Comparison of ENCODE assay signal across 27 cellular contexts in genomic region chr4:159024266-159024665, GRCh38.
DNase-seq lines count a peak whose midpoint lies in the region; ATAC-seq, FAIRE-seq and TF ChIP-seq lines count a peak whose summit lies in the region.
"Had no signal": no experiment of that assay in that cellular context is flagged by ENCODE, and none has a peak within 500 bp of the region (broad histone marks: within the 10 kb centered on the region; RNA-seq: fewer than 3 reads in every experiment).

No MANE protein-coding gene starts in this region.

- peak in 2 of 3 experiments; percentile 11 to 38; a peak in 1 of 6 replicates for TF ChIP-seq CTCF in K562 (IDR thresholded peaks at IDR 0.05 in 2 of 3, conservative IDR thresholded peaks at IDR 0.05 in 1 of 3; ENCODE audit: insufficient read depth in 2 of 3, low read depth in 1 of 3, low read length in 3 of 3)

- H3K4me1 ChIP-seq in K562 (replicated peaks in 1 of 2; ENCODE audit: control insufficient read depth in 2 of 2, insufficient read depth in 2 of 2, low read length in 2 of 2) (no peaks in the 10 kb centered on the region; a peak in 1 of 5 replicates), mesendoderm (ENCODE audit: control insufficient read depth, low read depth, low read length) (peaks cover 11% of the 10 kb centered on the region)

- ATAC-seq in K562 (peak; percentile 64), SK-N-SH treated with all-trans-retinoic acid at 6 μM for 48 hours (no peak), GM21360 (IDR thresholded peaks at IDR 0.05; ENCODE audit: unreplicated experiment) (no peak)
- ATAC-seq: lower lobe of right lung, natural killer cell, T-helper 17 cell had no signal

- H3K4me2 ChIP-seq in K562 (ENCODE audit: insufficient read depth, low read length): no peak overlapping the region
- H3K4me2 ChIP-seq in mesendoderm (ENCODE audit: low read length): no peak overlapping the region
- H3K4me2 ChIP-seq: BLaER1 had no signal

- no peak overlapping the region for H3K18ac ChIP-seq in mesendoderm (ENCODE audit: low read length)

- no peak overlapping the region for H4K5ac ChIP-seq in mesendoderm (ENCODE audit: low read length)

- in situ Hi-C loops in K562 (cut with MboI): no loop called here

- H3K27me3 ChIP-seq in H7 (ENCODE audit: control insufficient read depth, insufficient read depth, low read length) (no peaks in the 10 kb centered on the region), K562 (ENCODE audit: control insufficient read depth in 2 of 2, insufficient read depth in 2 of 2, low read length in 2 of 2) (no peaks in the 10 kb centered on the region), mesendoderm (ENCODE audit: insufficient read depth, low read length, poor library complexity) (no peaks in the 10 kb centered on the region)
- H3K27me3 ChIP-seq: BLaER1 had no signal

- no peak overlapping the region for H2BK15ac ChIP-seq in mesendoderm (replicated peaks; ENCODE audit: low read depth)

- no peak for FAIRE-seq in K562 (lab: Jason Lieb, UNC)
- FAIRE-seq: endometrium, H54, kidney, small intestine had no signal

- no peaks in the 10 kb centered on the region for H3K9me3 ChIP-seq in K562 (replicated peaks; ENCODE audit: control insufficient read depth, insufficient read depth, low read depth, low read length)
- H3K9me3 ChIP-seq: BLaER1, lower lobe of right lung had no signal

- no peak overlapping the region for H2BK5ac ChIP-seq in mesendoderm (ENCODE audit: low read length)

- TF ChIP-seq EP300 in K562 (IDR thresholded peaks at IDR 0.05; ENCODE audit: low read length): no peak

- no peaks in the 10 kb centered on the region for H3K36me3 ChIP-seq in H7 (replicated peaks; ENCODE audit: control insufficient read depth, insufficient read depth, low read length)
- no peaks in the 10 kb centered on the region for H3K36me3 ChIP-seq in K562 (ENCODE audit: control insufficient read depth, insufficient read depth, low read length)
- H3K36me3 ChIP-seq in mesendoderm (ENCODE audit: control insufficient read depth, insufficient read depth, low read length): no peaks in the 10 kb centered on the region
- H3K36me3 ChIP-seq: BLaER1, lower lobe of right lung had no signal

- H3K79me1 ChIP-seq in mesendoderm (ENCODE audit: low read length): no peaks in the 10 kb centered on the region

- TF ChIP-seq RAD21 in K562 (CRISPR knock-in tag; conservative IDR thresholded peaks at IDR 0.05 in 1 of 2, IDR thresholded peaks at IDR 0.05 in 1 of 2): peak in 1 of 2 experiments; percentile 21; a peak in 1 of 4 replicates

- POLR2A ChIA-PET in K562 (lab: Yijun Ruan, JAX): interaction anchor here (1.5 kb wide), 1 partner anchor 10 kb away, joined by 4 read pairs; no protein-coding TSS in a partner anchor

- no TSS peak for BruUV-seq in K562 (replicated peaks; lab: Mats Ljungman, UMichigan)

- DNase-seq in H7: peak; percentile 33
- peak; percentile 56 for DNase-seq in NCI-H1417 treated with DMSO at 0.1 percent for 48 hours (lab: John Stamatoyannopoulos, UW)
- DNase-seq in K562 (ENCODE audit: extremely low read depth in 1 of 4, low spot score in 3 of 4): no peak
- DNase-seq in mesendoderm: peak; percentile 92
- DNase-seq in DMS114 treated with DMSO at 0.1 percent for 48 hours (lab: John Stamatoyannopoulos, UW; ENCODE audit: unreplicated experiment): no peak
- DNase-seq: activated CD4-positive, alpha-beta T cell treated with anti-CD3 and anti-CD28 coated beads for 4 hours; activated effector memory CD4-positive, alpha-beta T cell treated with Interleukin-2 at 50 U/mL for 16 hours; activated naive CD8-positive, alpha-beta T cell treated with anti-CD3 and anti-CD28 coated beads for 36 hours; activated T-cell treated with anti-CD3 and anti-CD28 coated beads for 4 hours; aorta; DMS53; hypothalamus; Kasumi-1; kidney; lower lobe of right lung; MV-4-11; natural killer cell; NCI-H2029; OCI-M1; small intestine; T-helper 17 cell had no signal

- H3K79me2 ChIP-seq in K562 (ENCODE audit: control insufficient read depth, insufficient read depth, low read length) (no peaks in the 10 kb centered on the region), mesendoderm (ENCODE audit: control insufficient read depth, insufficient read depth, low read length) (no peaks in the 10 kb centered on the region)

- H3K9ac ChIP-seq in K562 (ENCODE audit: insufficient read depth in 1 of 2, low read depth in 2 of 2, low read length in 2 of 2): no peak overlapping the region; a peak in 1 of 4 replicates
- no peak overlapping the region for H3K9ac ChIP-seq in mesendoderm (ENCODE audit: low read length)
- H3K9ac ChIP-seq: BLaER1 had no signal

- no peak for TF ChIP-seq POLR2A in K562 (conservative IDR thresholded peaks at IDR 0.05)

- no peak overlapping the region for H3K56ac ChIP-seq in mesendoderm (ENCODE audit: low read length)

- H3K23ac ChIP-seq in mesendoderm (ENCODE audit: low read length): no peak overlapping the region

- CTCF ChIA-PET in K562 (lab: Yijun Ruan, JAX; ENCODE audit: low intra/inter-chr PET ratio): no interaction called here

- no peak overlapping the region for H4K8ac ChIP-seq in mesendoderm (ENCODE audit: low read depth, low read length)

- intact Hi-C loops in K562 (cut with micrococcal nuclease): loop anchor here (5.0 kb wide), 1 partner anchor 83 kb away; no protein-coding TSS in a partner anchor

- H3K4me3 ChIP-seq in H7 (ENCODE audit: insufficient read depth, low read depth, low read length) (no peak overlapping the region), K562 (no peak overlapping the region), mesendoderm (ENCODE audit: low read length) (no peak overlapping the region)
- H3K4me3 ChIP-seq: BLaER1, lower lobe of right lung, SK-N-MC had no signal

- no peaks in the 10 kb centered on the region for H3K9me1 ChIP-seq in K562 (ENCODE audit: control insufficient read depth, insufficient read depth, low read length)

- no peak overlapping the region for H2BK120ac ChIP-seq in mesendoderm (ENCODE audit: low read depth, low read length)

- no peak overlapping the region for H2AK5ac ChIP-seq in mesendoderm (ENCODE audit: low read length)

- H2AFZ ChIP-seq in K562 (ENCODE audit: low read depth, low read length): peak overlapping the region; percentile 76

- no peak overlapping the region for H3K4ac ChIP-seq in mesendoderm (ENCODE audit: low read depth, low read length)

- WGBS in K562 (ENCODE audit: insufficient coverage, low coverage, missing lambda C conversion rate): 11% methylated on average over 5 of the region's 5 CpGs
- WGBS in mesendoderm (ENCODE audit: extremely low coverage, insufficient coverage, low lambda C conversion rate): no CpG with 5 or more reads among the region's 5 CpGs

- H3K27ac ChIP-seq in K562 (ENCODE audit: extremely low read depth, low read depth, low read length) (no peak overlapping the region), mesendoderm (ENCODE audit: low read depth, low read length) (no peak overlapping the region)
- H3K27ac ChIP-seq: BLaER1, lower lobe of right lung, SK-N-MC had no signal

- H4K20me1 ChIP-seq in K562 (replicated peaks; ENCODE audit: control insufficient read depth, insufficient read depth, low read length): no peaks in the 10 kb centered on the region
- H4K20me1 ChIP-seq: BLaER1 had no signal

TF ChIP-seq in K562, 482 proteins besides CTCF, POLR2A, EP300 and RAD21:
- TF ChIP-seq FOXK2 (conservative IDR thresholded peaks at IDR 0.05 in 1 of 2, IDR thresholded peaks at IDR 0.05 in 1 of 2; ENCODE audit: low read depth in 2 of 2) (0 out of 4 replicates have a peak, but pooled peaks of 1 of the 2 experiments have one; percentile 26), HINFP (tag; conservative IDR thresholded peaks at IDR 0.05; ENCODE audit: low read depth) (peak; percentile 58; the same call in 1 of the 2 replicates), TCF7L2 (IDR thresholded peaks at IDR 0.05; ENCODE audit: low read depth, low read length) (no peak)

TF ChIP-seq in SK-N-SH treated with all-trans-retinoic acid at 6 μM for 48 hours, 23 proteins besides CTCF, POLR2A, EP300 and RAD21 (continues in another document):
- TF ChIP-seq PPARA (CRISPR knock-in tag; IDR thresholded peaks at IDR 0.05; ENCODE audit: borderline replicate concordance) (no peak), ZFP3 (CRISPR knock-in tag; IDR thresholded peaks at IDR 0.05) (no peak), ARNTL (CRISPR knock-in tag; IDR thresholded peaks at IDR 0.05; ENCODE audit: borderline replicate concordance, low read depth) (no peak), OSR1 (CRISPR knock-in tag; IDR thresholded peaks at IDR 0.05) (no peak), PATZ1 (CRISPR knock-in tag; IDR thresholded peaks at IDR 0.05; ENCODE audit: borderline replicate concordance) (no peak), TOX (CRISPR knock-in tag; IDR thresholded peaks at IDR 0.05; ENCODE audit: borderline replicate concordance) (no peak), ESRRG (CRISPR knock-in tag; IDR thresholded peaks at IDR 0.05) (no peak), ZNF565 (CRISPR knock-in tag; conservative IDR thresholded peaks at IDR 0.05; ENCODE audit: low read depth) (no peak), CSDC2 (CRISPR knock-in tag; IDR thresholded peaks at IDR 0.05) (no peak), POU6F1 (CRISPR knock-in tag; IDR thresholded peaks at IDR 0.05; ENCODE audit: borderline replicate concordance, low read depth) (no peak)

Comparison
In these comparisons a context has a peak if more than half of its experiments do, and no peak if none do; other contexts are left out.
1. DNase-seq: peak in H7 (single experiment), NCI-H1417 treated with DMSO at 0.1 percent for 48 hours (single experiment) and mesendoderm (single experiment); none in K562 (0 of 4) and DMS114 treated with DMSO at 0.1 percent for 48 hours (single experiment).